In the genomic region with DNA sequence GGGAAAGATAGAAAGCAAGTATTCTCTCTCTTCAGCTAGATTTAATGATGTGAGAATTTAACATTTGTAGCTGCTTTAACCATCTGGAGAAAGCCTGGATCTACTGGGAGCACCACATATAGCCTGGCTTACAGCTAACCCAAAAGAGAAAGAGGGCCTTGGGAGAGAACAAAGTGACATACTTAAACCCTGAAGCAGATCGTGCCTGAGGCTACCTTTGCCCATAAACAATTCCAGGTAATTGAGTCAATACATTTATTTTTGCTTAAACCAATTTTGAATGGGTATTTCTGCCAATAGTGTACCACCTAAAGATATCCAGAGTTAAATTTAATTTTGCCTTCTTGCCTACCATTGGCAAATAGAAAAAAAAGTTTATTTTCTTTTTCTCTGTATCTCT, we compare ENCODE assay signal across 28 cellular contexts.
DNase-seq lines count a peak whose midpoint lies in the region; ATAC-seq, FAIRE-seq and TF ChIP-seq lines count a peak whose summit lies in the region.
"Had no signal": no experiment of that assay in that cellular context is flagged by ENCODE, and none has a peak within 500 bp of the region (broad histone marks: within the 10 kb centered on the region; RNA-seq: fewer than 3 reads in every experiment).

No MANE protein-coding gene starts in this region.

- H3K4me3 ChIP-seq in GM23338 (no peak overlapping the region), K562 (no peak overlapping the region), trophoblast cell (ENCODE audit: low read depth, low read length) (no peak overlapping the region), ascending aorta (no peak overlapping the region)
- H3K4me3 ChIP-seq: BLaER1, GM12878 had no signal

- intact Hi-C loops in K562 (cut with micrococcal nuclease), result no loop called here
- intact Hi-C loops in ascending aorta (cut with DNase I), result no loop called here

- H3K4me1 ChIP-seq in GM23338 (ENCODE audit: insufficient read depth), result no peaks in the 10 kb centered on the region
- H3K4me1 ChIP-seq in K562 (replicated peaks in 1 of 2; ENCODE audit: control insufficient read depth in 2 of 2, insufficient read depth in 2 of 2, low read length in 2 of 2), result no peaks in the 10 kb centered on the region
- no peaks in the 10 kb centered on the region for H3K4me1 ChIP-seq in trophoblast cell (ENCODE audit: control insufficient read depth in 1 of 2, insufficient read depth in 2 of 2, low read length in 2 of 2)
- H3K4me1 ChIP-seq in ascending aorta, result no peaks in the 10 kb centered on the region
- H3K4me1 ChIP-seq: BE2C, BLaER1 had no signal

- no peak overlapping the region for H3K14ac ChIP-seq in trophoblast cell (ENCODE audit: low read length)

- H2AK5ac ChIP-seq in trophoblast cell (ENCODE audit: low read length), result no peak overlapping the region

- in situ Hi-C loops in K562 (cut with MboI), result no loop called here

- H3K4me2 ChIP-seq in GM23338, result no peak overlapping the region
- no peak overlapping the region for H3K4me2 ChIP-seq in K562 (ENCODE audit: insufficient read depth, low read length)
- no peak overlapping the region for H3K4me2 ChIP-seq in trophoblast cell (ENCODE audit: low read length)
- H3K4me2 ChIP-seq: BLaER1 had no signal

- H3K9me2 ChIP-seq in GM23338 (ENCODE audit: insufficient read depth), result 0 out of 2 replicates have a peak, but pooled peaks cover 5% of the 10 kb centered on the region

- no peak for TF ChIP-seq POLR2A in K562 (conservative IDR thresholded peaks at IDR 0.05)

- H3K9me3 ChIP-seq in K562 (replicated peaks; ENCODE audit: control insufficient read depth, insufficient read depth, low read depth, low read length), result peaks cover 14% of the 10 kb centered on the region; the same call in 1 of the 2 replicates
- H3K9me3 ChIP-seq in trophoblast cell (ENCODE audit: insufficient read depth, low read depth, low read length), result no peaks in the 10 kb centered on the region
- H3K9me3 ChIP-seq in ascending aorta, result no peaks in the 10 kb centered on the region
- H3K9me3 ChIP-seq: BE2C, BLaER1 had no signal

- no peak overlapping the region for H3K4me3 Mint-ChIP-seq in GM23338
- peak overlapping the region in 1 of 3 experiments; percentile 56 for H3K4me3 Mint-ChIP-seq in nephron
- H3K4me3 Mint-ChIP-seq: CD14-positive monocyte; CD4-positive, alpha-beta memory T cell; CD4-positive, CD25-positive, alpha-beta regulatory T cell; CD8-positive, alpha-beta memory T cell had no signal

- H3K36me3 Mint-ChIP-seq in GM23338 (ENCODE audit: low read depth) (peaks cover 16% of the 10 kb centered on the region), nephron (ENCODE audit: low read depth) (no peaks in the 10 kb centered on the region)
- H3K36me3 Mint-ChIP-seq: CD14-positive monocyte; CD4-positive, alpha-beta memory T cell; CD4-positive, CD25-positive, alpha-beta regulatory T cell; CD8-positive, alpha-beta memory T cell had no signal

- H2BK5ac ChIP-seq in trophoblast cell (ENCODE audit: low read depth, low read length, poor library complexity), result no peak overlapping the region

- no peaks in the 10 kb centered on the region for H3K79me1 ChIP-seq in trophoblast cell (ENCODE audit: low read length)

- TF ChIP-seq CTCF in GM23338 (conservative IDR thresholded peaks at IDR 0.05; ENCODE audit: low read depth in 2 of 2) (no peak), K562 (IDR thresholded peaks at IDR 0.05 in 2 of 3, conservative IDR thresholded peaks at IDR 0.05 in 1 of 3; ENCODE audit: insufficient read depth in 2 of 3, low read depth in 1 of 3, low read length in 3 of 3) (no peak), nephron (IDR thresholded peaks at IDR 0.05; ENCODE audit: unreplicated experiment in 3 of 3) (no peak), ascending aorta (IDR thresholded peaks at IDR 0.05) (no peak)

- H3K27me3 Mint-ChIP-seq in GM23338 (ENCODE audit: insufficient read depth, low read depth, poor library complexity), result peaks cover 2% of the 10 kb centered on the region
- H3K27me3 Mint-ChIP-seq in nephron (ENCODE audit: low read depth), result no peaks in the 10 kb centered on the region

- no peak overlapping the region for H3K27ac ChIP-seq in GM23338 (ENCODE audit: low read depth)
- H3K27ac ChIP-seq in K562 (ENCODE audit: extremely low read depth, low read depth, low read length), result no peak overlapping the region
- no peak overlapping the region for H3K27ac ChIP-seq in trophoblast cell (ENCODE audit: low read depth, low read length)
- no peak overlapping the region for H3K27ac ChIP-seq in ascending aorta
- H3K27ac ChIP-seq: BLaER1 had no signal

- no TSS peak for BruUV-seq in K562 (replicated peaks; lab: Mats Ljungman, UMichigan)

- CTCF ChIA-PET in K562 (lab: Yijun Ruan, JAX; ENCODE audit: low intra/inter-chr PET ratio), result no interaction called here

- H3K79me2 ChIP-seq in GM23338 (replicated peaks; ENCODE audit: insufficient read depth), result no peaks in the 10 kb centered on the region
- no peaks in the 10 kb centered on the region for H3K79me2 ChIP-seq in K562 (ENCODE audit: control insufficient read depth, insufficient read depth, low read length)
- no peaks in the 10 kb centered on the region for H3K79me2 ChIP-seq in trophoblast cell (ENCODE audit: control insufficient read depth, insufficient read depth, low read length, poor library complexity)

- no peak overlapping the region for H4K12ac ChIP-seq in trophoblast cell (ENCODE audit: low read depth, low read length)

- H3K18ac ChIP-seq in trophoblast cell (ENCODE audit: low read length), result no peak overlapping the region

- H3K36me3 ChIP-seq in GM23338 (ENCODE audit: insufficient read depth) (no peaks in the 10 kb centered on the region), K562 (ENCODE audit: control insufficient read depth, insufficient read depth, low read length) (no peaks in the 10 kb centered on the region), trophoblast cell (ENCODE audit: control insufficient read depth in 1 of 2, insufficient read depth in 2 of 2, low read length in 2 of 2) (no peaks in the 10 kb centered on the region), ascending aorta (no peaks in the 10 kb centered on the region)
- H3K36me3 ChIP-seq: BE2C, BLaER1 had no signal

- H3F3A ChIP-seq in GM23338 (replicated peaks; ENCODE audit: low read depth), result no peaks in the 10 kb centered on the region

- ATAC-seq in GM23338 (no peak), K562 (no peak)
- ATAC-seq: GM12878 had no signal

- no peak for FAIRE-seq in K562 (lab: Jason Lieb, UNC)
- FAIRE-seq: A204.1, GM12878, GM12892, GM18507 had no signal

- H3K23ac ChIP-seq in trophoblast cell (ENCODE audit: low read length), result no peak overlapping the region

- no peak for TF ChIP-seq EP300 in K562 (IDR thresholded peaks at IDR 0.05; ENCODE audit: low read length)

- H3K9me3 Mint-ChIP-seq in GM23338 (peaks cover 16% of the 10 kb centered on the region), nephron (peaks cover 11% of the 10 kb centered on the region)

- DNase-seq in GM23338 (ENCODE audit: low spot score), result no peak
- no peak for DNase-seq in K562 (ENCODE audit: extremely low read depth in 1 of 4, low spot score in 3 of 4)
- DNase-seq in trophoblast cell, result peak; percentile 53 to 62
- no peak for DNase-seq in NCI-H1930 (lab: John Stamatoyannopoulos, UW)
- no peak for DNase-seq in ascending aorta (ENCODE audit: low spot score in 2 of 2)
- no peak for DNase-seq in activated T-cell treated with anti-CD3 and anti-CD28 coated beads, Interleukin-2, amount 50 U/mL, for 1 hour
- DNase-seq: 8988T; ACHN; BE2C; C1 segment of cervical spinal cord; CD4-positive, alpha-beta memory T cell; CD4-positive, CD25-positive, alpha-beta regulatory T cell; CD8-positive, alpha-beta memory T cell; COR-L47; DMS 273 treated with DMSO at 0.1 percent for 48 hours; DMS153; DMS53; DMS79; DND-41; EL; GDM1 had no signal

- H4K20me1 ChIP-seq in GM23338 (replicated peaks; ENCODE audit: insufficient read depth) (no peaks in the 10 kb centered on the region), K562 (replicated peaks; ENCODE audit: control insufficient read depth, insufficient read depth, low read length) (no peaks in the 10 kb centered on the region)
- H4K20me1 ChIP-seq: BLaER1 had no signal

- no peak for TF ChIP-seq RAD21 in K562 (CRISPR knock-in tag; conservative IDR thresholded peaks at IDR 0.05 in 1 of 2, IDR thresholded peaks at IDR 0.05 in 1 of 2)

- H3K27me3 ChIP-seq in GM23338 (ENCODE audit: insufficient read depth) (no peaks in the 10 kb centered on the region), K562 (ENCODE audit: control insufficient read depth in 2 of 2, insufficient read depth in 2 of 2, low read length in 2 of 2) (no peaks in the 10 kb centered on the region), trophoblast cell (ENCODE audit: insufficient read depth, low read length) (no peaks in the 10 kb centered on the region), ascending aorta (no peaks in the 10 kb centered on the region)
- H3K27me3 ChIP-seq: BE2C, BLaER1 had no signal

- H3K9ac ChIP-seq in K562 (ENCODE audit: insufficient read depth in 1 of 2, low read depth in 2 of 2, low read length in 2 of 2), result no peak overlapping the region
- no peak overlapping the region for H3K9ac ChIP-seq in trophoblast cell (ENCODE audit: low read length)
- H3K9ac ChIP-seq: BLaER1 had no signal

- 14% methylated on average over 1 of the region's 1 CpG for WGBS in K562 (ENCODE audit: insufficient coverage, low coverage, missing lambda C conversion rate)
- WGBS in trophoblast cell (ENCODE audit: extremely low coverage, insufficient coverage, insufficient read length), result no CpG with 5 or more reads among the region's 1 CpG

- H3K9me1 ChIP-seq in K562 (ENCODE audit: control insufficient read depth, insufficient read depth, low read length), result no peaks in the 10 kb centered on the region

- H3K4ac ChIP-seq in trophoblast cell (ENCODE audit: low read depth, low read length), result no peak overlapping the region

- H2BK12ac ChIP-seq in trophoblast cell (ENCODE audit: low read length), result no peak overlapping the region

- POLR2A ChIA-PET in K562 (lab: Yijun Ruan, JAX), result interaction anchor here (0.7 to 1.2 kb wide), 2 partner anchors 9 to 12 kb away, joined by 3 to 5 read pairs; no protein-coding TSS in a partner anchor

- no peaks in the 10 kb centered on the region for H3K4me1 Mint-ChIP-seq in GM23338
- H3K4me1 Mint-ChIP-seq in nephron, result peaks cover 20% of the 10 kb centered on the region
- H3K4me1 Mint-ChIP-seq: CD14-positive monocyte; CD4-positive, alpha-beta memory T cell; CD8-positive, alpha-beta memory T cell had no signal

- no peak overlapping the region for H4K8ac ChIP-seq in trophoblast cell (ENCODE audit: low read depth, low read length)

- no peak overlapping the region for H4K91ac ChIP-seq in trophoblast cell (ENCODE audit: low read depth, low read length)

- no peak overlapping the region for H3K27ac Mint-ChIP-seq in GM23338
- H3K27ac Mint-ChIP-seq in nephron, result peak overlapping the region; percentile 8 to 82 (median 19)
- H3K27ac Mint-ChIP-seq: CD4-positive, alpha-beta memory T cell; CD8-positive, alpha-beta memory T cell had no signal

- H2AFZ ChIP-seq in GM23338 (peak overlapping the region; percentile 20; the same call in 1 of the 2 replicates), K562 (ENCODE audit: low read depth, low read length) (peak overlapping the region; percentile 27; the same call in 1 of the 2 replicates), trophoblast cell (ENCODE audit: insufficient read depth, low read length, poor library complexity) (no peak overlapping the region)

- H2BK120ac ChIP-seq in trophoblast cell (ENCODE audit: insufficient read depth, low read length, poor library complexity), result no peak overlapping the region

TF ChIP-seq in GM23338, 12 proteins besides CTCF, POLR2A, EP300 and RAD21 (continues in another document):
- no peak for TF ChIP-seq ZNF114 (CRISPR knock-in tag; IDR thresholded peaks at IDR 0.05)

Comparison
In these comparisons a context has a peak if more than half of its experiments do, and no peak if none do; other contexts are left out.
1. DNase-seq: peak in trophoblast cell (2 of 2); none in GM23338 (single experiment), K562 (0 of 4), NCI-H1930 (0 of 2), ascending aorta (0 of 2) and activated T-cell treated with anti-CD3 and anti-CD28 coated beads, Interleukin-2, amount 50 U/mL, for 1 hour (single experiment).